In the genomic region with DNA sequence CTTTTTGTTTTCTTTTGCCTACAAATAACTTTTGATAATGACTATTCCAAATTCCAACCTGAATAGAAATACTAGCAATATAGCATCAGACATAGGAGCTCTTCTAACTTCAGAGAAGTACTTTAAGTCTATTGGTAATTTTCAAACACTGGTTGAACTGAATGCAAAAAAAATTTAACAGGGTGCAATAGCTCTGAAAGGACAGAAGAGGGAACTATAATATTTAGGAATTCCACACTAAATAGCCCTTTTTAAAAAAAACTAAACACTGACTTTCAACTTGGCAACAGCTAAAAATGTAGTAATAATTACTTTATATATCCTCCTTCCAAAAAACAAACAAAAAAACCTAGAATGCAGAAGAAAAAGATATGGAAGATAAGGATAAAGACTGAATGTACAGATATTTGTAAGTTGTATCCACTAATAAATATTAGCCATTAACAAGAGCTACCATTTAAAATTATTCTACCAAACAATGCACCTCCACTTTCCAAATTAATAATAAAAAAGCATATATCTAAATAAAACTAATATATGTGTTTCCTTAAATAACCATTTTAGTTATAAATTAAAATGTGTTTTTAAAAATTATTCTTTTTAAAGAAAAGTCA, we compare ENCODE assay signal across 8 cellular contexts.
DNase-seq lines count a peak whose midpoint lies in the region; ATAC-seq and TF ChIP-seq lines count a peak whose summit lies in the region.

No MANE protein-coding gene starts in this region.

- no peak overlapping the region for H3K27ac ChIP-seq in tibial artery

- intact Hi-C loops in tibial artery (cut with DNase I; ENCODE audit: low total_unique reads): no loop called here

- ATAC-seq in HG03135 (IDR thresholded peaks at IDR 0.05; ENCODE audit: unreplicated experiment) (no peak), GM18517 (IDR thresholded peaks at IDR 0.05; ENCODE audit: unreplicated experiment) (no peak)

- no peak overlapping the region for H3K4me3 ChIP-seq in AG04449 (ENCODE audit: low read depth, low read length)
- H3K4me3 ChIP-seq in fibroblast of mammary gland (ENCODE audit: control insufficient read depth, low read depth, low read length): no peak overlapping the region
- no peak overlapping the region for H3K4me3 ChIP-seq in tibial artery

- CTCF ChIA-PET in AG04449 (lab: Yijun Ruan, JAX): interaction anchor here (0.7 to 3.0 kb wide), 27 partner anchors 10 to 672 kb away, joined by 3 to 41 read pairs (median 5); no protein-coding TSS in a partner anchor

- no peaks in the 10 kb centered on the region for H3K36me3 ChIP-seq in tibial artery

- DNase-seq in AG04449 (ENCODE audit: low read depth, low spot score): no peak
- DNase-seq in GM20000 (ENCODE audit: low spot score): peak; percentile 17
- DNase-seq in RPMI8226: peak; percentile 7
- DNase-seq in fibroblast of mammary gland (ENCODE audit: low read depth): peak; percentile 42
- DNase-seq in tibial artery: no peak
- no peak for DNase-seq in NCI-H187 treated with DMSO at 0.1 percent for 48 hours (lab: John Stamatoyannopoulos, UW)

- peak; percentile 29 for TF ChIP-seq CTCF in AG04449 (IDR thresholded peaks at IDR 0.05; ENCODE audit: insufficient read depth, low read length, missing control alignments)
- TF ChIP-seq CTCF in GM20000 (IDR thresholded peaks at IDR 0.05; ENCODE audit: extremely low read depth, missing control alignments): peak; percentile 44
- TF ChIP-seq CTCF in fibroblast of mammary gland (conservative IDR thresholded peaks at IDR 0.05; ENCODE audit: control insufficient read depth, insufficient read depth, low read depth, low read length): peak; percentile 67
- peak; percentile 31 to 45 for TF ChIP-seq CTCF in tibial artery (IDR thresholded peaks at IDR 0.05)

- H3K27me3 ChIP-seq in tibial artery: no peaks in the 10 kb centered on the region

- H3K4me1 ChIP-seq in tibial artery: peaks cover 0 to 4% (median 0%) of the 10 kb centered on the region in 4 donors

- POLR2A ChIA-PET in AG04449 (lab: Yijun Ruan, JAX): no interaction called here

- no peaks in the 10 kb centered on the region for H3K9me3 ChIP-seq in tibial artery

Comparison
In these comparisons a context has a peak if more than half of its experiments do, and no peak if none do; other contexts are left out.
1. DNase-seq: peak in GM20000 (single experiment), RPMI8226 (single experiment) and fibroblast of mammary gland (single experiment); none in AG04449 (single experiment), tibial artery (0 of 2) and NCI-H187 treated with DMSO at 0.1 percent for 48 hours (single experiment).
2. Peak in every context shown above with its lines, with median percentiles within 50 percentile points of each other: CTCF ChIP-seq.